Comparison of ENCODE assay signal across 1 cellular context in the genomic region with DNA sequence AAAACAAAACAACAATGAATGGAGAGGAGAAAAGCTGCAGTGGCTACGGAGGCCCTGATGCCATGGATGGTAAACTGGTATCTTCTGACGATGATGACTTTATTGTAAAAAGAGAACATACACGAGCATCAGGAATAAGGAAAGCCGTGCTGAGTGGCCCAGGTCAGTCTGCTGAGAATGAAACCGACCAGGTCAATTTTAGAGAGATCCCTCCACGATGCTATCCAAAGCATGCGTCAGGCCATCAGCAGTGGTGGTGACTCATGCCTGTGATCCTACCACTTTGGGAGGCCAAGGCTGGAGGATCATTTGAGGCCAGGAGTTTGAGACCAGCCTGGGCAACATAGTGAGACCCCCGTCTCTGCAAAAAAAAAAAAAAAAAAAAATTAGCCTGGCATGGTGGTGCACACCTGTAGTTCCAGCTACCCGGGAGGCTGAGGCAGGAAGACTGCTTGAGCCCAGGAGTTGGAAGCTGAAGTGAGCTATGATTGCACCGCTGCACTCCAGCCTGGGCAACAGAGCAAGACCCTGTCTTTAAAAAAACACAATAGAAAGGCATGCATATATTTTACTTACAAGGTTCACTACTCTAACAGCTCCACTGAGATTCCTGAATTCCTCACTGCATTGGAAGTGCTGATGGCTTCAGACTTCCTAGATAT.
TF ChIP-seq lines count a peak whose summit lies in the region.

No MANE protein-coding gene starts in this region.

TF ChIP-seq in A549, 52 proteins besides CTCF, POLR2A, EP300 and RAD21 (continued from another document):
- TF ChIP-seq, protein P1, sequence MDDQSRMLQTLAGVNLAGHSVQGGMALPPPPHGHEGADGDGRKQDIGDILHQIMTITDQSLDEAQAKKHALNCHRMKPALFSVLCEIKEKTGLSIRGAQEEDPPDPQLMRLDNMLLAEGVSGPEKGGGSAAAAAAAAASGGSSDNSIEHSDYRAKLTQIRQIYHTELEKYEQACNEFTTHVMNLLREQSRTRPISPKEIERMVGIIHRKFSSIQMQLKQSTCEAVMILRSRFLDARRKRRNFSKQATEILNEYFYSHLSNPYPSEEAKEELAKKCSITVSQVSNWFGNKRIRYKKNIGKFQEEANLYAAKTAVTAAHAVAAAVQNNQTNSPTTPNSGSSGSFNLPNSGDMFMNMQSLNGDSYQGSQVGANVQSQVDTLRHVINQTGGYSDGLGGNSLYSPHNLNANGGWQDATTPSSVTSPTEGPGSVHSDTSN (IDR thresholded peaks at IDR 0.05), result no peak
